27 cellular contexts compared by ENCODE assay signal in the genomic region with DNA sequence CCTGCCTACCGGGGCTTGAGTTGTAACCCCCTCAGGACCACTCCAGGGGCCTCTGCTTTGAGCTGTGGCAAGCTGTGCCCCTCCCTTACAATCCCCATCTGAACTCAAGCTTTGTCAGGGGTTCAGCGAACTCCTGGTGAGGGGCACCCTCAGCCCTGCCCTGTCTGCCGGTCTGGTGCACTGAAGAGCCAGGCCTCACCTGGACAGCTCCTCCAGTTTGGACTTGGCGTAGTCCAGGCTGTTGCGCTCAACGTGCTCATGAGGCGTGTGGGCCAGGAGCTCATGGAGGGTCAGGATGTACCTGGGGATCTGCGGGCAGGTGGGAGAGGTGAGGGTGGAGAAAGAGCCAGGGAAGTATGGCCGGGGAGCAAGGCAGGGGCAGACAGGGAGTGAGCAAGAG. TPM values are rescaled to one million over a fixed set of nuclear protein-coding genes. Genes with fewer than 3 reads are reported as not detected.
A peak's percentile ranks its signal among the peaks of the same experiment; 100 is the strongest.
DNase-seq lines count a peak whose midpoint lies in the region; FAIRE-seq and TF ChIP-seq lines count a peak whose summit lies in the region.
"Had no signal": no experiment of that assay in that cellular context is flagged by ENCODE, and none has a peak within 500 bp of the region (broad histone marks: within the 10 kb centered on the region; RNA-seq: fewer than 3 reads in every experiment).

No MANE protein-coding gene starts in this region.

- no peak overlapping the region for H3K4me3 Mint-ChIP-seq in activated T-cell treated with anti-CD3 and anti-CD28 coated beads, Interleukin-2, amount 50 U/mL, for 24 hours
- H3K4me3 Mint-ChIP-seq: CD14-positive monocyte; CD4-positive, alpha-beta memory T cell; CD4-positive, CD25-positive, alpha-beta regulatory T cell; CD8-positive, alpha-beta memory T cell had no signal

- no peak overlapping the region for H3K9ac ChIP-seq in kidney (ENCODE audit: low read length in 2 of 2)
- H3K9ac ChIP-seq: BLaER1 had no signal

- no peaks in the 10 kb centered on the region for H3K4me1 ChIP-seq in kidney (ENCODE audit: control insufficient read depth in 1 of 2, insufficient read depth in 1 of 2, low read depth in 1 of 2, low read length in 2 of 2)
- H3K4me1 ChIP-seq: BE2C had no signal

- H3K9me3 Mint-ChIP-seq in activated T-cell treated with anti-CD3 and anti-CD28 coated beads, Interleukin-2, amount 50 U/mL, for 24 hours: no peaks in the 10 kb centered on the region
- H3K9me3 Mint-ChIP-seq: CD8-positive, alpha-beta memory T cell had no signal

- no peak for TF ChIP-seq CTCF in kidney (IDR thresholded peaks at IDR 0.05; ENCODE audit: borderline replicate concordance, extremely low read depth, insufficient read depth)

- H3K27ac ChIP-seq in kidney (ENCODE audit: low read depth in 2 of 2, low read length in 2 of 2): no peak overlapping the region
- H3K27ac ChIP-seq: BLaER1 had no signal

- H3K9me3 ChIP-seq in kidney (ENCODE audit: control insufficient read depth in 1 of 2, low read length in 2 of 2): peaks cover 0 to 2% of the 10 kb centered on the region in 2 donors
- H3K9me3 ChIP-seq: BE2C had no signal

- intact Hi-C loops in kidney (cut with DNase I): no loop called here
- intact Hi-C loops in posterior vena cava (cut with DNase I): no loop called here

- no peaks in the 10 kb centered on the region for H3K4me1 Mint-ChIP-seq in activated T-cell treated with anti-CD3 and anti-CD28 coated beads, Interleukin-2, amount 50 U/mL, for 24 hours (ENCODE audit: low read depth)
- H3K4me1 Mint-ChIP-seq: CD4-positive, alpha-beta memory T cell; CD4-positive, CD25-positive, alpha-beta regulatory T cell; CD8-positive, alpha-beta memory T cell had no signal

- no peak overlapping the region for H3K27ac Mint-ChIP-seq in activated T-cell treated with anti-CD3 and anti-CD28 coated beads, Interleukin-2, amount 50 U/mL, for 24 hours
- H3K27ac Mint-ChIP-seq: CD4-positive, alpha-beta memory T cell; CD8-positive, alpha-beta memory T cell had no signal

- peaks cover 25% of the 10 kb centered on the region for H3K27me3 Mint-ChIP-seq in activated T-cell treated with anti-CD3 and anti-CD28 coated beads, Interleukin-2, amount 50 U/mL, for 24 hours

- no peaks in the 10 kb centered on the region for H3K36me3 Mint-ChIP-seq in activated T-cell treated with anti-CD3 and anti-CD28 coated beads, Interleukin-2, amount 50 U/mL, for 24 hours (ENCODE audit: low read depth)
- H3K36me3 Mint-ChIP-seq: CD14-positive monocyte; CD4-positive, alpha-beta memory T cell; CD4-positive, CD25-positive, alpha-beta regulatory T cell; CD8-positive, alpha-beta memory T cell had no signal

- DNase-seq in kidney (peak; percentile 65), posterior vena cava (ENCODE audit: low spot score) (peak; percentile 48), SHP77 treated with DMSO at 0.1 percent for 48 hours (lab: John Stamatoyannopoulos, UW) (no peak), HT-29 (ENCODE audit: low spot score) (no peak)
- no peak for DNase-seq in activated T-cell treated with anti-CD3 and anti-CD28 coated beads, Interleukin-2, amount 50 U/mL, for 24 hours
- DNase-seq: 8988T; ACHN; BE2C; C1 segment of cervical spinal cord; CD4-positive, alpha-beta memory T cell; CD4-positive, CD25-positive, alpha-beta regulatory T cell; CD8-positive, alpha-beta memory T cell; COR-L47; DMS 273 treated with DMSO at 0.1 percent for 48 hours; DMS153; DMS53; DMS79; DND-41; EL; GDM1 had no signal

- no peak overlapping the region for H3K4me3 ChIP-seq in kidney (ENCODE audit: low read length in 2 of 2)
- H3K4me3 ChIP-seq: BLaER1, GM12878 had no signal

- H3K36me3 ChIP-seq in kidney (ENCODE audit: control insufficient read depth in 1 of 2, insufficient read depth in 2 of 2, low read length in 2 of 2): no peaks in the 10 kb centered on the region
- H3K36me3 ChIP-seq: BE2C, BLaER1 had no signal

- no peak for FAIRE-seq in kidney (lab: Jason Lieb, UNC)
- FAIRE-seq: A204.1, GM12878, GM12892, GM18507 had no signal

RNA-seq across cellular contexts. Expression of a gene that starts 59.4 kb away (rescaled TPM):
- total RNA-seq in kidney (0.98 TPM), posterior vena cava (under 1 TPM; 0.09 to 0.10 TPM)
- polyA plus RNA-seq in kidney (ENCODE audit: insufficient read depth, low read depth, low replicate concordance): 4.2 TPM
- 2.5 and 4.2 TPM in 2 replicates for total RNA-seq in HT-29 (2014; rRNA removed; shearing (Covaris generic))
- total RNA-seq: CD4-positive, alpha-beta memory T cell; CD4-positive, CD25-positive, alpha-beta regulatory T cell; CD8-positive, alpha-beta memory T cell; Daoy had no signal
- polyA plus RNA-seq: CD14-positive monocyte; CD4-positive, alpha-beta memory T cell; CD4-positive, CD25-positive, alpha-beta regulatory T cell; CD8-positive, alpha-beta memory T cell had no signal

Comparison
In these comparisons a context has a peak if more than half of its experiments do, and no peak if none do; other contexts are left out.
1. DNase-seq: peak in kidney (single experiment) and posterior vena cava (single experiment); none in activated T-cell treated with anti-CD3 and anti-CD28 coated beads, Interleukin-2, amount 50 U/mL, for 24 hours (single experiment), SHP77 treated with DMSO at 0.1 percent for 48 hours (single experiment) and HT-29 (single experiment).